ENCODE assay signal across 17 cellular contexts in the genomic region with DNA sequence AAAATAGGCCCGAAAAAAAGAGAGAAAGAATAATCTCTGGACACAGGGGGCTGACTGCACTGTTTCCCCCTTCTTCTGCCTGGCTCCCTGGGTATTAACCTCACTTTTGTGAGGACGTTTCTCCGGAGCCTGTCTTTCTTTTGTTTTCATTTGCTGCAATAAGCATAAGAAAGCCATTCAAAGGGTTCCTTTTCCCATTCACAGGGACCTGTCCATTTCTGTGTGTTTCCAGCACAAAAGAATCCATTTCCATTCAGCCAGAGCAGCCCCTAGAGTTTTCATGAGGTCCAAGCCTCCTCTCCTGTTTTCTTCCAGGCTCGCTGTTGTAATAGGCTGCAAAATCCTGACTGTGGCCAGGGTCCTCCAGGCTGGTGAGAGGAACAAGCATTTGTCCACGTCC. TPM values are rescaled to one million over a fixed set of nuclear protein-coding genes. Genes with fewer than 3 reads are reported as not detected.
DNase-seq lines count a peak whose midpoint lies in the region; TF ChIP-seq lines count a peak whose summit lies in the region.
"Had no signal": no experiment of that assay in that cellular context is flagged by ENCODE, and none has a peak within 500 bp of the region (broad histone marks: within the 10 kb centered on the region; RNA-seq: fewer than 3 reads in every experiment).

No MANE protein-coding gene starts in this region.

- intact Hi-C loops in left ventricle myocardium inferior (cut with micrococcal nuclease) = no loop called here

- TF ChIP-seq CTCF in osteoblast (IDR thresholded peaks at IDR 0.05; ENCODE audit: extremely low read depth, low read depth, low read length) = no peak
- no peak for TF ChIP-seq CTCF in left ventricle myocardium inferior (IDR thresholded peaks at IDR 0.05; ENCODE audit: borderline replicate concordance)

- H3K79me2 ChIP-seq in osteoblast (ENCODE audit: insufficient read depth, low read length) = no peaks in the 10 kb centered on the region

- no peak overlapping the region for H2AFZ ChIP-seq in osteoblast (ENCODE audit: low read length)
- H2AFZ ChIP-seq: PC-9 had no signal

- DNase-seq in HAP-1 (ENCODE audit: low spot score in 2 of 2) (peak; percentile 81 to 100), astrocyte of the hippocampus (ENCODE audit: low read depth, low spot score) (peak; percentile 26), osteoblast (ENCODE audit: insufficient read length, low spot score, missing footprints) (peak; percentile 68), mucosa of gallbladder (ENCODE audit: low spot score) (no peak), left ventricle myocardium inferior (no peak), NCI-H1048 (lab: John Stamatoyannopoulos, UW) (no peak), A172 (ENCODE audit: low spot score) (no peak)
- DNase-seq: ACHN; CD8-positive, alpha-beta T cell; DND-41; GDM1; MV-4-11; NCI-H146; NK-92 treated with Interleukin-12 subunit alpha and Interleukin-12 subunit beta, amount 100 ng/mL, for 24 hours; PC-9 had no signal

- no peak overlapping the region for H3K9ac ChIP-seq in iPS-20b (ENCODE audit: low read depth, low read length)

- H3K4me1 ChIP-seq in HAP-1 = peaks cover 52% of the 10 kb centered on the region
- peaks cover 18% of the 10 kb centered on the region for H3K4me1 ChIP-seq in iPS-20b (ENCODE audit: insufficient read depth, low read length)
- no peaks in the 10 kb centered on the region for H3K4me1 ChIP-seq in osteoblast (ENCODE audit: insufficient read depth, low read length)
- peaks cover 9% of the 10 kb centered on the region for H3K4me1 ChIP-seq in left ventricle myocardium inferior

- H3K27me3 ChIP-seq in HAP-1 (ENCODE audit: low read depth) = no peaks in the 10 kb centered on the region
- H3K27me3 ChIP-seq in iPS-20b (ENCODE audit: insufficient read depth, low read length) = peaks cover 89% of the 10 kb centered on the region
- H3K27me3 ChIP-seq in osteoblast (ENCODE audit: insufficient read depth, low read length) = peaks cover 62% of the 10 kb centered on the region
- H3K27me3 ChIP-seq in left ventricle myocardium inferior (ENCODE audit: low read depth) = no peaks in the 10 kb centered on the region

- H3K9me3 ChIP-seq in HAP-1 (no peaks in the 10 kb centered on the region), iPS-20b (ENCODE audit: insufficient read depth, low read depth, low read length) (no peaks in the 10 kb centered on the region), osteoblast (ENCODE audit: low read depth, low read length) (no peaks in the 10 kb centered on the region), left ventricle myocardium inferior (replicated peaks) (no peaks in the 10 kb centered on the region)

- no peak overlapping the region for H3K4me3 ChIP-seq in HAP-1
- H3K4me3 ChIP-seq in iPS-20b (ENCODE audit: low read length) = peak overlapping the region; percentile 16
- H3K4me3 ChIP-seq in osteoblast (ENCODE audit: insufficient read depth, low read length) = no peak overlapping the region
- H3K4me3 ChIP-seq in left ventricle myocardium inferior = no peak overlapping the region
- H3K4me3 ChIP-seq: PC-9, SK-N-MC had no signal

- in situ Hi-C loops in HAP-1 (cut with MboI; ENCODE audit: low sequenced_read_pairs) = no loop called here

- H3K36me3 ChIP-seq in HAP-1 (replicated peaks) (no peaks in the 10 kb centered on the region), iPS-20b (ENCODE audit: insufficient read depth, low read depth, low read length) (no peaks in the 10 kb centered on the region), osteoblast (ENCODE audit: insufficient read depth, low read length) (no peaks in the 10 kb centered on the region), left ventricle myocardium inferior (no peaks in the 10 kb centered on the region)

- H4K20me1 ChIP-seq in osteoblast (ENCODE audit: insufficient read depth, low read length) = no peaks in the 10 kb centered on the region

- no peak overlapping the region for H3K4me2 ChIP-seq in osteoblast (ENCODE audit: insufficient read depth, low read length)
- H3K4me2 ChIP-seq: PC-9 had no signal

- no peak overlapping the region for H3K27ac ChIP-seq in iPS-20b (ENCODE audit: low read length)
- H3K27ac ChIP-seq in osteoblast (ENCODE audit: low read depth, low read length) = no peak overlapping the region
- no peak overlapping the region for H3K27ac ChIP-seq in left ventricle myocardium inferior (replicated peaks)
- H3K27ac ChIP-seq: PC-9, SK-N-MC had no signal

RNA-seq across cellular contexts. Expression of a gene that starts 16.8 kb away (rescaled TPM):
- 3.3 and 3.8 TPM in 2 replicates for total RNA-seq in osteoblast
- 17.6 TPM for total RNA-seq in mucosa of gallbladder
- 2.5 TPM for total RNA-seq in left ventricle myocardium inferior
- 0.07 and 0.29 TPM in 2 replicates for total RNA-seq in A172 (2014; rRNA removed; shearing (Covaris generic))

Comparison
In these comparisons a context has a peak if more than half of its experiments do, and no peak if none do; other contexts are left out.
1. DNase-seq: peak in HAP-1 (2 of 2), astrocyte of the hippocampus (single experiment) and osteoblast (single experiment); none in mucosa of gallbladder (single experiment), left ventricle myocardium inferior (single experiment), NCI-H1048 (single experiment) and A172 (single experiment).